ENCODE assay signal across 10 cellular contexts in the genomic region with DNA sequence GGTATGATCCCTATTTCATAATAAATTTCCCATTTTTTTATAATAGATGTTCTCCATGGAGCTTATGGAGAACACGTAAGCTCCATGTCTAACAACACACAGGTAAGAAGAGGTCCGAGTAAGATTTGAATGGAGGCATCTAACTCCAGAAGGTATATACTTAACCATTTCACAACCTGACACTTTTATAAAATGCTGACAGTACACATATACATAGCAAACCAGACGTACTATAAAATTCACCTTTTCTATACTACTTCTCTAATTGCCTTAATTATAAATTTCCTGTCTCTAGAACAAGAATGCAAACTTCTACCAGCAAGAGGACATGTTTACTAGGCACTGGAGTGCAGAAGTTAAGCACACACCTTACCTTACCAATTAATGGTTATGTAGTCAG.
"Had no signal": no experiment of that assay in that cellular context is flagged by ENCODE, and none has a peak within 500 bp of the region (broad histone marks: within the 10 kb centered on the region; RNA-seq: fewer than 3 reads in every experiment).

No MANE protein-coding gene starts in this region.

- H3K4me3 ChIP-seq: GM23248, HAP-1 had no signal

- H3K9me3 Mint-ChIP-seq: HFFc6 had no signal

- FAIRE-seq: HTR-8/SVneo had no signal

- H3K9me3 ChIP-seq: HAP-1 had no signal

- H3K4me3 Mint-ChIP-seq: HFFc6 had no signal

- H3K36me3 ChIP-seq: HAP-1 had no signal

- H3K9ac ChIP-seq: GM23248, KMS-11 had no signal

- H3K27ac Mint-ChIP-seq: HFFc6 had no signal

- ATAC-seq: HCT116 had no signal

- H3K4me2 ChIP-seq: KMS-11 had no signal

- H2AFZ ChIP-seq: GM23248 had no signal

- DNase-seq: GM23248, GOT3, H7, HFFc6, Karpas-422, KBM-7 had no signal

- H3K4me1 ChIP-seq: HAP-1 had no signal

- H3K27ac ChIP-seq: KMS-11 had no signal
